In genomic region chr5:107381189-107381856, GRCh38 we compare ENCODE assay signal across 11 cellular contexts.
DNase-seq lines count a peak whose midpoint lies in the region; ATAC-seq and TF ChIP-seq lines count a peak whose summit lies in the region.
"Had no signal": no experiment of that assay in that cellular context is flagged by ENCODE, and none has a peak within 500 bp of the region (broad histone marks: within the 10 kb centered on the region; RNA-seq: fewer than 3 reads in every experiment).

No MANE protein-coding gene starts in this region.

- no peaks in the 10 kb centered on the region; the same call in 1 of the 2 replicates for H3K36me3 ChIP-seq in BE2C

- DNase-seq in G401 (ENCODE audit: low spot score), result peak; percentile 77
- peak; percentile 97 for DNase-seq in NCI-H446 treated with DMSO at 0.1 percent for 48 hours (lab: John Stamatoyannopoulos, UW)
- DNase-seq in cardiac fibroblast (ENCODE audit: low read depth in 2 of 2), result peak; percentile 74 to 85
- DNase-seq in occipital lobe (lab: John Stamatoyannopoulos, UW), result peak; percentile 22
- DNase-seq in BE2C, result no peak
- no peak for DNase-seq in UCSD-AML1 (lab: John Stamatoyannopoulos, UW; ENCODE audit: unreplicated experiment)
- DNase-seq in activated CD4-positive, CD25-positive, alpha-beta regulatory T cell (lab: John Stamatoyannopoulos, UW), result no peak
- no peak for DNase-seq in sciatic nerve (ENCODE audit: low spot score)
- DNase-seq: activated gamma-delta T cell treated with Interleukin-2 at 50 U/mL for 16 hours, natural killer cell, NCI-H510A had no signal

- in situ Hi-C loops in G401 (cut with HindIII; ENCODE audit: low sequenced_read_pairs), result no loop called here

- no peak overlapping the region for H3K4me3 ChIP-seq in cardiac fibroblast (replicated peaks in 1 of 2; ENCODE audit: low read depth in 2 of 2, low read length in 2 of 2)
- no peak overlapping the region for H3K4me3 ChIP-seq in BE2C (ENCODE audit: low read depth, low read length)

- no peaks in the 10 kb centered on the region for H3K9me3 ChIP-seq in BE2C

- intact Hi-C loops in sciatic nerve (cut with DNase I), result no loop called here

- ATAC-seq in sciatic nerve, result no peak
- ATAC-seq: natural killer cell had no signal

- no peak for TF ChIP-seq CTCF in cardiac fibroblast (IDR thresholded peaks at IDR 0.05; ENCODE audit: low read depth, low read length)
- TF ChIP-seq CTCF in BE2C (IDR thresholded peaks at IDR 0.05; ENCODE audit: low read depth, low read length), result no peak

- H3K27me3 ChIP-seq in BE2C, result no peaks in the 10 kb centered on the region

- H3K4me1 ChIP-seq in BE2C, result peaks cover 8% of the 10 kb centered on the region; the same call in 1 of the 2 replicates

Comparison
In these comparisons a context has a peak if more than half of its experiments do, and no peak if none do; other contexts are left out.
1. DNase-seq: peak in G401 (single experiment), NCI-H446 treated with DMSO at 0.1 percent for 48 hours (single experiment), cardiac fibroblast (2 of 2) and occipital lobe (single experiment); none in BE2C (single experiment), UCSD-AML1 (single experiment), activated CD4-positive, CD25-positive, alpha-beta regulatory T cell (0 of 4) and sciatic nerve (single experiment).